ENCODE assay signal across 14 cellular contexts in genomic region chr9:112179816-112180215, GRCh38. TPM values are rescaled to one million over a fixed set of nuclear protein-coding genes. Genes with fewer than 3 reads are reported as not detected.
DNase-seq lines count a peak whose midpoint lies in the region; ATAC-seq and TF ChIP-seq lines count a peak whose summit lies in the region.
"Had no signal": no experiment of that assay in that cellular context is flagged by ENCODE, and none has a peak within 500 bp of the region (broad histone marks: within the 10 kb centered on the region; RNA-seq: fewer than 3 reads in every experiment).

No MANE protein-coding gene starts in this region.

- no peak overlapping the region for H4K8ac ChIP-seq in mesenchymal stem cell (ENCODE audit: low read length)

- H3K4me1 ChIP-seq in DND-41 (ENCODE audit: insufficient read depth, low read length): peaks cover 39% of the 10 kb centered on the region
- peaks cover 19% of the 10 kb centered on the region for H3K4me1 ChIP-seq in mesenchymal stem cell (ENCODE audit: control insufficient read depth, insufficient read depth, low read depth, low read length)
- no peaks in the 10 kb centered on the region for H3K4me1 ChIP-seq in ascending aorta

- H2AK5ac ChIP-seq in mesenchymal stem cell (ENCODE audit: low read length, severe bottlenecking): peak overlapping the region; percentile 44

- DNase-seq in DMS 273 (lab: John Stamatoyannopoulos, UW; ENCODE audit: unreplicated experiment): peak; percentile 35
- no peak for DNase-seq in DMS 273 treated with DMSO at 0.1 percent for 48 hours (lab: John Stamatoyannopoulos, UW)
- DNase-seq in DND-41: no peak
- DNase-seq in RPMI7951 (ENCODE audit: low read depth): peak; percentile 35
- DNase-seq in mesenchymal stem cell: no peak
- DNase-seq in ascending aorta (ENCODE audit: low spot score in 2 of 2): no peak
- DNase-seq in cortex of kidney (lab: John Stamatoyannopoulos, UW): no peak
- DNase-seq: COR-L47, dermis blood vessel endothelial cell, esophagus squamous epithelium, NCI-H187, posterior cingulate gyrus had no signal

- H3K14ac ChIP-seq in mesenchymal stem cell (ENCODE audit: low read length in 2 of 2): no peak overlapping the region

- no peak overlapping the region for H3K23ac ChIP-seq in mesenchymal stem cell (ENCODE audit: low read length in 2 of 2)

- H2BK120ac ChIP-seq in mesenchymal stem cell (ENCODE audit: low read depth, low read length): no peak overlapping the region

- H3K79me2 ChIP-seq in DND-41 (ENCODE audit: insufficient read depth, low read length): no peaks in the 10 kb centered on the region

- H3K4me2 ChIP-seq in DND-41 (ENCODE audit: insufficient read depth, low read length): peak overlapping the region; percentile 56
- H3K4me2 ChIP-seq in mesenchymal stem cell (ENCODE audit: low read length, poor library complexity, severe bottlenecking): no peak overlapping the region

- H3K9me3 ChIP-seq in DND-41 (ENCODE audit: insufficient read depth, low read length, severe bottlenecking) (no peaks in the 10 kb centered on the region), mesenchymal stem cell (ENCODE audit: control insufficient read depth, low read length) (no peaks in the 10 kb centered on the region), ascending aorta (no peaks in the 10 kb centered on the region)
- H3K9me3 ChIP-seq: esophagus squamous epithelium had no signal

- H2BK5ac ChIP-seq in mesenchymal stem cell (ENCODE audit: low read depth, low read length, poor library complexity, severe bottlenecking): peak overlapping the region; percentile 24

- TF ChIP-seq CTCF in DND-41 (IDR thresholded peaks at IDR 0.05; ENCODE audit: borderline replicate concordance, extremely low read depth, low read length, poor library complexity, severe bottlenecking) (no peak), ascending aorta (IDR thresholded peaks at IDR 0.05) (no peak)

- H3K27ac ChIP-seq in DND-41 (ENCODE audit: low read length) (peak overlapping the region; percentile 71), mesenchymal stem cell (ENCODE audit: low read length, poor library complexity, severe bottlenecking) (peak overlapping the region; percentile 32), ascending aorta (no peak overlapping the region)
- H3K27ac ChIP-seq: 22Rv1, esophagus squamous epithelium had no signal

- no peaks in the 10 kb centered on the region for H3K27me3 ChIP-seq in DND-41 (ENCODE audit: insufficient read depth, low read length, poor library complexity)
- H3K27me3 ChIP-seq in mesenchymal stem cell (ENCODE audit: control insufficient read depth in 1 of 2, insufficient read depth in 1 of 2, low read length in 2 of 2): no peaks in the 10 kb centered on the region
- H3K27me3 ChIP-seq in ascending aorta: no peaks in the 10 kb centered on the region
- H3K27me3 ChIP-seq: esophagus squamous epithelium had no signal

- no peak overlapping the region for H4K91ac ChIP-seq in mesenchymal stem cell (ENCODE audit: low read length)

- H2AFZ ChIP-seq in DND-41 (ENCODE audit: low read depth, low read length): peak overlapping the region; percentile 45; the same call in 1 of the 2 replicates
- H2AFZ ChIP-seq in mesenchymal stem cell (ENCODE audit: low read depth, low read length): no peak overlapping the region

- no peaks in the 10 kb centered on the region for H4K20me1 ChIP-seq in DND-41 (ENCODE audit: insufficient read depth, low read length)

- peak overlapping the region; percentile 34 for H3K9ac ChIP-seq in DND-41 (ENCODE audit: low read depth, low read length)
- H3K9ac ChIP-seq in mesenchymal stem cell (ENCODE audit: low read length): no peak overlapping the region

- ATAC-seq in DND-41 (ENCODE audit: insufficient read depth, low read depth): no peak
- no peak for ATAC-seq in activated CD4-positive, CD25-positive, alpha-beta regulatory T cell treated with anti-CD3 and anti-CD28 coated beads, Interleukin-2, amount 50 U/mL, for 24 hours

- intact Hi-C loops in ascending aorta (cut with DNase I): loop anchor here (5.0 to 10.0 kb wide), 2 partner anchors 165 to 283 kb away; partner anchors contain the start of gene UGCG

- no peak overlapping the region for H2BK12ac ChIP-seq in mesenchymal stem cell (ENCODE audit: low read length in 2 of 2)

- 88% methylated on average over 2 of the region's 4 CpGs for WGBS in mesenchymal stem cell

- no peaks in the 10 kb centered on the region for H3K36me3 ChIP-seq in DND-41 (ENCODE audit: insufficient read depth, low read length)
- H3K36me3 ChIP-seq in mesenchymal stem cell (ENCODE audit: control insufficient read depth in 1 of 2, insufficient read depth in 2 of 2, low read depth in 1 of 2, low read length in 2 of 2): no peaks in the 10 kb centered on the region
- no peaks in the 10 kb centered on the region for H3K36me3 ChIP-seq in ascending aorta
- H3K36me3 ChIP-seq: esophagus squamous epithelium had no signal

- no peaks in the 10 kb centered on the region for H3K79me1 ChIP-seq in mesenchymal stem cell (replicated peaks; ENCODE audit: low read length, poor library complexity, severe bottlenecking)

- H3K4me3 ChIP-seq in DND-41 (ENCODE audit: low read depth in 1 of 2, low read length in 2 of 2) (no peak overlapping the region), mesenchymal stem cell (ENCODE audit: insufficient read depth in 1 of 2, low read depth in 1 of 2, low read length in 2 of 2) (no peak overlapping the region), ascending aorta (no peak overlapping the region)
- H3K4me3 ChIP-seq: esophagus squamous epithelium had no signal

- H3K4ac ChIP-seq in mesenchymal stem cell (ENCODE audit: low read depth in 1 of 2, low read length in 2 of 2): no peak overlapping the region

- no peak overlapping the region for H2BK15ac ChIP-seq in mesenchymal stem cell (ENCODE audit: low read depth, poor library complexity, severe bottlenecking)

- no peak overlapping the region for H3K18ac ChIP-seq in mesenchymal stem cell (ENCODE audit: low read depth in 1 of 2, low read length in 2 of 2)

RNA-seq across cellular contexts. Expression of gene SUSD1, which starts 4.7 kb away (rescaled TPM):
- total RNA-seq in RPMI7951 (2014; rRNA removed; shearing (Covaris generic)): 2.9 and 3.4 TPM in 2 replicates
- 19.2 TPM for polyA plus RNA-seq in mesenchymal stem cell (2013, experiment 1 of 2)
- 18.5 TPM for polyA plus RNA-seq in mesenchymal stem cell (2013, experiment 2 of 2)
- total RNA-seq in ascending aorta: 13.0 TPM

Comparison
In these comparisons a context has a peak if more than half of its experiments do, and no peak if none do; other contexts are left out.
1. DNase-seq: peak in DMS 273 (single experiment) and RPMI7951 (single experiment); none in DMS 273 treated with DMSO at 0.1 percent for 48 hours (single experiment), DND-41 (single experiment), mesenchymal stem cell (single experiment), ascending aorta (0 of 2) and cortex of kidney (single experiment).
2. H3K27ac ChIP-seq: peak in DND-41 (single experiment) and mesenchymal stem cell (single experiment); none in ascending aorta (0 of 2).